ENCODE assay signal across 18 cellular contexts in the genomic region with DNA sequence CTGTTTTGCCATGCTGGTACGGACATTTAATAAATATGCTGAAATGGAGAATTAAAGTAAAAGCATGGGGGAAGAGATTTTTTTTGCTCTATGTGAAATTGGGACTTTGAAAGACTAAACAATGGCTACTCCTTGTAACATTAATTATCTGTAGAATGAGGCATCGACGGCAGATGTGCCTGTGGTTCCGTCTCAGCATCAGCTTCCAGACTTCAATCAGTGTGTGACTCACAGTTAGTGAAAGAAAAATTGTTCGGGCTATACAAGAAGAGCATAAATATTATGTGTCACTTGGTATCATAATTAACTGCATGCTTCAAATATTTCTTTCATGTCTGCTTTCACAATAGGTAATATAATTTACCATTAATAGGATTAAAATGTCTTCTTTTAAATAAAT.
DNase-seq lines count a peak whose midpoint lies in the region; ATAC-seq and TF ChIP-seq lines count a peak whose summit lies in the region.
"Had no signal": no experiment of that assay in that cellular context is flagged by ENCODE, and none has a peak within 500 bp of the region (broad histone marks: within the 10 kb centered on the region; RNA-seq: fewer than 3 reads in every experiment).

No MANE protein-coding gene starts in this region.

- no peak overlapping the region for H2AK9ac ChIP-seq in IMR-90 (replicated peaks; ENCODE audit: low read depth, low read length, poor library complexity)

- intact Hi-C loops in IMR-90 (cut with micrococcal nuclease), result no loop called here
- intact Hi-C loops in mammary epithelial cell (cut with micrococcal nuclease), result no loop called here
- intact Hi-C loops in left lung (cut with DNase I), result no loop called here
- intact Hi-C loops in PC-3 (cut with micrococcal nuclease), result no loop called here

- H2BK5ac ChIP-seq in IMR-90 (ENCODE audit: low read depth, low read length, poor library complexity, severe bottlenecking), result no peak overlapping the region

- H3K23ac ChIP-seq in IMR-90 (ENCODE audit: low read depth, low read length), result 0 out of 2 replicates have a peak overlapping the region, but pooled peaks have one; percentile 8

- BruUV-seq in IMR-90 (replicated peaks; lab: Mats Ljungman, UMichigan) (no TSS peak), mammary epithelial cell (replicated peaks; lab: Mats Ljungman, UMichigan) (no TSS peak), PC-3 (replicated peaks; lab: Mats Ljungman, UMichigan) (no TSS peak)

- CTCF ChIA-PET in IMR-90 (lab: Yijun Ruan, JAX) (interaction anchor here (0.7 kb wide), 1 partner anchor 341 kb away, joined by 3 read pairs; no protein-coding TSS in a partner anchor), mammary epithelial cell (lab: Charles Lee; ENCODE audit: low non-redundant PET) (no interaction called here), PC-3 (lab: Charles Lee) (no interaction called here)

- H3K36me3 ChIP-seq in IMR-90 (ENCODE audit: control insufficient read depth, insufficient read depth, low read length) (no peaks in the 10 kb centered on the region), mammary epithelial cell (ENCODE audit: insufficient read depth, low read length) (no peaks in the 10 kb centered on the region), left lung (no peaks in the 10 kb centered on the region), PC-3 (ENCODE audit: low read depth, low read length) (no peaks in the 10 kb centered on the region)
- H3K36me3 ChIP-seq: pancreas, upper lobe of left lung had no signal

- H3K9me1 ChIP-seq in IMR-90 (ENCODE audit: insufficient read depth, low read length), result no peaks in the 10 kb centered on the region

- no peak overlapping the region for H2AK5ac ChIP-seq in IMR-90 (ENCODE audit: low read depth, low read length)

- POLR2A ChIA-PET in IMR-90 (lab: Charles Lee; ENCODE audit: unreplicated experiment), result no interaction called here
- POLR2A ChIA-PET in PC-3 (lab: Charles Lee; ENCODE audit: unreplicated experiment), result no interaction called here

- H4K20me1 ChIP-seq in IMR-90 (ENCODE audit: insufficient read depth, low read length), result no peaks in the 10 kb centered on the region
- H4K20me1 ChIP-seq in mammary epithelial cell (ENCODE audit: insufficient read depth, low read length), result no peaks in the 10 kb centered on the region
- H4K20me1 ChIP-seq in PC-3 (ENCODE audit: low read length), result no peaks in the 10 kb centered on the region

- ATAC-seq in IMR-90 (ENCODE audit: low read depth) (peak; percentile 83), left lung (peak; percentile 26), PC-3 (no peak)
- ATAC-seq: esophagus mucosa, K562, pancreas had no signal

- in situ Hi-C loops in IMR-90 (cut with MboI; ENCODE audit: low sequenced_read_pairs), result no loop called here
- in situ Hi-C loops in mammary epithelial cell (cut with MboI; ENCODE audit: low sequenced_read_pairs in 2 of 2), result no loop called here
- in situ Hi-C loops in ACHN (cut with HindIII; ENCODE audit: low pct_ligation_motif_present, low pct_unique_long_range_greater_than_20kb, low sequenced_read_pairs), result no loop called here

- no peak overlapping the region for H3K27ac ChIP-seq in IMR-90 (ENCODE audit: insufficient read depth, low read length)
- no peak overlapping the region for H3K27ac ChIP-seq in mammary epithelial cell (ENCODE audit: insufficient read depth, low read depth, low read length)
- no peak overlapping the region for H3K27ac ChIP-seq in left lung
- H3K27ac ChIP-seq in PC-3 (ENCODE audit: low read length), result no peak overlapping the region
- H3K27ac ChIP-seq: pancreas, upper lobe of left lung had no signal

- WGBS in IMR-90 (ENCODE audit: extremely low coverage in 2 of 2, insufficient read length in 1 of 2), 2 experiments, result no CpG with 5 or more reads among the region's 5 CpGs
- WGBS in mammary epithelial cell (ENCODE audit: low coverage, missing lambda C conversion rate), result 11% methylated on average over 5 of the region's 5 CpGs

- 0 out of 2 replicates have a peak overlapping the region, but pooled peaks have one; percentile 20 for H3K4me2 ChIP-seq in IMR-90 (ENCODE audit: low read depth, low read length)
- H3K4me2 ChIP-seq in mammary epithelial cell (ENCODE audit: insufficient read depth, low read depth, low read length), result peak overlapping the region; percentile 10
- H3K4me2 ChIP-seq in PC-3 (ENCODE audit: low read length), result no peak overlapping the region

- H3K4me3 ChIP-seq in AG10803 (ENCODE audit: low read length) (no peak overlapping the region), IMR-90 (ENCODE audit: insufficient read depth, low read depth, low read length) (no peak overlapping the region), mammary epithelial cell (replicated peaks in 1 of 3; ENCODE audit: insufficient read depth in 1 of 3, low read depth in 2 of 3, low read length in 3 of 3) (no peak overlapping the region), left lung (no peak overlapping the region), PC-3 (ENCODE audit: low read length) (no peak overlapping the region)
- H3K4me3 ChIP-seq: K562, pancreas, upper lobe of left lung had no signal

- H3F3A ChIP-seq in PC-3 (ENCODE audit: low read length, unreplicated experiment), result no peaks in the 10 kb centered on the region

- TF ChIP-seq POLR2A in IMR-90 (IDR thresholded peaks at IDR 0.05; ENCODE audit: low read depth, low read length), result no peak

- no peak overlapping the region for H4K5ac ChIP-seq in IMR-90 (ENCODE audit: low read depth, low read length)

- H2AFZ ChIP-seq in IMR-90 (replicated peaks; ENCODE audit: low read length, poor library complexity) (peak overlapping the region; percentile 63), mammary epithelial cell (ENCODE audit: low read depth, low read length) (no peak overlapping the region), PC-3 (ENCODE audit: low read length) (no peak overlapping the region)

- no peak overlapping the region for H3K14ac ChIP-seq in IMR-90 (replicated peaks; ENCODE audit: low read depth, low read length)

- no peaks in the 10 kb centered on the region for H3K9me2 ChIP-seq in PC-3 (replicated peaks; ENCODE audit: low read length)

- H3K9ac ChIP-seq in IMR-90 (ENCODE audit: low read depth, low read length) (no peak overlapping the region), mammary epithelial cell (ENCODE audit: insufficient read depth, low read length) (no peak overlapping the region), PC-3 (ENCODE audit: low read length) (no peak overlapping the region)

- TF ChIP-seq RAD21 in IMR-90 (IDR thresholded peaks at IDR 0.05; ENCODE audit: low read length), result 0 out of 2 replicates have a peak, but pooled peaks have one; percentile 0

- DNase-seq in AG10803 (ENCODE audit: low read depth) (peak; percentile 92), IMR-90 (peak; percentile 59), mammary epithelial cell (peak; percentile 61), left lung (no peak), PC-3 (no peak), ACHN (no peak)
- no peak for DNase-seq in activated CD4-positive, alpha-beta T cell treated with anti-CD3 and anti-CD28 coated beads for 48 hours
- DNase-seq in activated naive CD4-positive, alpha-beta T cell treated with anti-CD3 and anti-CD28 coated beads, Interleukin-2, amount 50 U/mL, for 16 hours, result no peak
- DNase-seq: activated CD4-positive, alpha-beta T cell treated with anti-CD3 and anti-CD28 coated beads, Interleukin-2, amount 50 U/mL, for 4 hours; activated T-cell treated with anti-CD3 and anti-CD28 coated beads, Interleukin-2, amount 50 U/mL, for 72 hours; DMS 273 treated with DMSO at 0.1 percent for 48 hours; NCI-H1436; NCI-H345; pancreas; stimulated activated naive CD4-positive, alpha-beta T cell had no signal

- peak overlapping the region; percentile 42; the same call in 1 of the 2 replicates for H3K56ac ChIP-seq in IMR-90 (ENCODE audit: extremely low read depth, insufficient read depth, low read length)

- no peaks in the 10 kb centered on the region for H3K79me2 ChIP-seq in mammary epithelial cell (ENCODE audit: insufficient read depth, low read length)
- no peaks in the 10 kb centered on the region for H3K79me2 ChIP-seq in PC-3 (ENCODE audit: low read length)

- H3K4me1 ChIP-seq in IMR-90 (ENCODE audit: control insufficient read depth, insufficient read depth, low read length) (peaks cover 4% of the 10 kb centered on the region), mammary epithelial cell (ENCODE audit: insufficient read depth, low read length) (peaks cover 10% of the 10 kb centered on the region), left lung (no peaks in the 10 kb centered on the region), PC-3 (ENCODE audit: insufficient read depth, low read length) (no peaks in the 10 kb centered on the region)
- H3K4me1 ChIP-seq: pancreas, upper lobe of left lung had no signal

- H3K18ac ChIP-seq in IMR-90 (ENCODE audit: low read depth, low read length), result no peak overlapping the region

- dilution Hi-C loops in IMR-90 (cut with HindIII; ENCODE audit: low sequenced_read_pairs, unreplicated experiment), result no loop called here
- dilution Hi-C loops in mammary epithelial cell (cut with HindIII; ENCODE audit: low sequenced_read_pairs), result no loop called here

- no peak overlapping the region for H4K8ac ChIP-seq in IMR-90 (ENCODE audit: low read depth in 2 of 2, low read length in 2 of 2)

- 0 out of 2 replicates have a peak overlapping the region, but pooled peaks have one; percentile 6 for H3K4ac ChIP-seq in IMR-90 (ENCODE audit: low read depth, low read length)

- TF ChIP-seq CTCF in AG10803 (conservative IDR thresholded peaks at IDR 0.05; ENCODE audit: low read length), result no peak
- TF ChIP-seq CTCF in IMR-90 (conservative IDR thresholded peaks at IDR 0.05; ENCODE audit: low read depth, low read length), result no peak
- no peak for TF ChIP-seq CTCF in mammary epithelial cell (conservative IDR thresholded peaks at IDR 0.05 in 1 of 2, IDR thresholded peaks at IDR 0.05 in 1 of 2; ENCODE audit: extremely low read depth in 1 of 2, insufficient read depth in 1 of 2, low read depth in 1 of 2, low read length in 2 of 2)
- no peak for TF ChIP-seq CTCF in left lung (IDR thresholded peaks at IDR 0.05)
- no peak for TF ChIP-seq CTCF in PC-3 (conservative IDR thresholded peaks at IDR 0.05; ENCODE audit: low read depth, low read length)

- H3K79me1 ChIP-seq in IMR-90 (ENCODE audit: low read depth in 1 of 2, low read length in 2 of 2), result no peaks in the 10 kb centered on the region

- H3K9me3 ChIP-seq in IMR-90 (ENCODE audit: control insufficient read depth, insufficient read depth, low read length) (no peaks in the 10 kb centered on the region), mammary epithelial cell (replicated peaks; ENCODE audit: insufficient read depth, low read length) (no peaks in the 10 kb centered on the region), left lung (no peaks in the 10 kb centered on the region), PC-3 (ENCODE audit: low read length) (no peaks in the 10 kb centered on the region)
- H3K9me3 ChIP-seq: pancreas, upper lobe of left lung had no signal

- no peak overlapping the region for H2BK20ac ChIP-seq in IMR-90 (ENCODE audit: low read depth, low read length)

- peak overlapping the region; percentile 38; the same call in 1 of the 2 replicates for H4K91ac ChIP-seq in IMR-90 (ENCODE audit: insufficient read depth, low read depth, low read length)

- no peaks in the 10 kb centered on the region for H3K27me3 ChIP-seq in IMR-90 (ENCODE audit: control insufficient read depth, insufficient read depth, low read length)
- no peaks in the 10 kb centered on the region for H3K27me3 ChIP-seq in mammary epithelial cell (ENCODE audit: insufficient read depth, low read length)
- peaks cover 0 to 6% of the 10 kb centered on the region in 2 donors for H3K27me3 ChIP-seq in left lung
- H3K27me3 ChIP-seq in PC-3 (ENCODE audit: low read length), result peaks cover 93% of the 10 kb centered on the region
- H3K27me3 ChIP-seq: upper lobe of left lung had no signal

- no peak overlapping the region for H2BK15ac ChIP-seq in IMR-90 (ENCODE audit: low read depth, low read length)

- no peak overlapping the region for H2BK120ac ChIP-seq in IMR-90 (ENCODE audit: low read depth, low read length)

Comparison
In these comparisons a context has a peak if more than half of its experiments do, and no peak if none do; other contexts are left out.
1. DNase-seq: peak in AG10803 (single experiment), IMR-90 (single experiment) and mammary epithelial cell (single experiment); none in left lung (0 of 2), activated CD4-positive, alpha-beta T cell treated with anti-CD3 and anti-CD28 coated beads for 48 hours (single experiment), PC-3 (single experiment), ACHN (single experiment) and activated naive CD4-positive, alpha-beta T cell treated with anti-CD3 and anti-CD28 coated beads, Interleukin-2, amount 50 U/mL, for 16 hours (single experiment).